In genomic region chr3:128364808-128365360, GRCh38 we compare ENCODE assay signal across 29 cellular contexts.
"Had no signal": no experiment of that assay in that cellular context is flagged by ENCODE, and none has a peak within 500 bp of the region (broad histone marks: within the 10 kb centered on the region; RNA-seq: fewer than 3 reads in every experiment).

No MANE protein-coding gene starts in this region.

- H3K4me2 ChIP-seq: smooth muscle cell had no signal

- H3K4me3 Mint-ChIP-seq: dendritic cell treated with granulocyte-macrophage colony-stimulating factor and Interleukin-4, amounts not matched to agents 40 ng/mL and 50 ng/mL, for 4 days; endodermal cell; naive thymus-derived CD4-positive, alpha-beta T cell; nephron; stimulated activated memory B cell treated with anti-CD40 and anti-IgM and Interleukin-4, amounts not matched to agents 10 μg/mL and 1 μg/mL and 100 μg/mL, for 72 hours; stimulated activated naive CD8-positive, alpha-beta T cell treated with anti-CD3 and anti-CD28 coated beads, Interleukin-15, Interleukin-2, amounts not matched to agents 100 ng/mL and 50 ng/mL, for 24 hours had no signal

- H3K27me3 ChIP-seq: gastroesophageal sphincter, heart left ventricle, ovary, right lobe of liver, suprapubic skin, transverse colon, upper lobe of right lung, uterus had no signal

- H3K9me3 Mint-ChIP-seq: dendritic cell treated with granulocyte-macrophage colony-stimulating factor and Interleukin-4, amounts not matched to agents 40 ng/mL and 50 ng/mL, for 4 days; endodermal cell; nephron; stimulated activated memory B cell treated with anti-CD40 and anti-IgM and Interleukin-4, amounts not matched to agents 10 μg/mL and 1 μg/mL and 100 μg/mL, for 72 hours; stimulated activated naive CD8-positive, alpha-beta T cell treated with anti-CD3 and anti-CD28 coated beads, Interleukin-15, Interleukin-2, amounts not matched to agents 100 ng/mL and 50 ng/mL, for 24 hours had no signal

- DNase-seq: caudate nucleus; cerebellar nuclear complex; effector CD8-positive, alpha-beta T cell; endodermal cell; foreskin fibroblast; hippocampal formation; kidney glomerular epithelial cell; mesendoderm; midbrain; naive thymus-derived CD4-positive, alpha-beta T cell; occipital lobe; ovary; stimulated activated CD4-positive, alpha-beta T cell treated with anti-CD3 and anti-CD28 coated beads, Interleukin-2, amount 100 ng/mL, for 24 hours; stimulated activated CD4-positive, alpha-beta T cell treated with anti-CD3 and anti-CD28 coated beads, Interleukin-4, amount 100 ng/mL, for 24 hours; transverse colon; upper lobe of right lung; uterus had no signal

- ATAC-seq: esophagus mucosa; gastroesophageal sphincter; heart left ventricle; naive thymus-derived CD4-positive, alpha-beta T cell; psoas muscle; right lobe of liver; stimulated activated memory B cell treated with anti-CD40 and anti-IgM and Interleukin-4, amounts not matched to agents 10 μg/mL and 1 μg/mL and 100 μg/mL, for 72 hours; upper lobe of right lung had no signal

- H3K27me3 Mint-ChIP-seq: dendritic cell treated with granulocyte-macrophage colony-stimulating factor and Interleukin-4, amounts not matched to agents 40 ng/mL and 50 ng/mL, for 4 days; naive thymus-derived CD4-positive, alpha-beta T cell; stimulated activated memory B cell treated with anti-CD40 and anti-IgM and Interleukin-4, amounts not matched to agents 10 μg/mL and 1 μg/mL and 100 μg/mL, for 72 hours; stimulated activated naive CD8-positive, alpha-beta T cell treated with anti-CD3 and anti-CD28 coated beads, Interleukin-15, Interleukin-2, amounts not matched to agents 100 ng/mL and 50 ng/mL, for 24 hours had no signal

- H3K27ac Mint-ChIP-seq: dendritic cell treated with granulocyte-macrophage colony-stimulating factor and Interleukin-4, amounts not matched to agents 40 ng/mL and 50 ng/mL, for 4 days; nephron; stimulated activated memory B cell treated with anti-CD40 and anti-IgM and Interleukin-4, amounts not matched to agents 10 μg/mL and 1 μg/mL and 100 μg/mL, for 72 hours; stimulated activated naive CD8-positive, alpha-beta T cell treated with anti-CD3 and anti-CD28 coated beads, Interleukin-15, Interleukin-2, amounts not matched to agents 100 ng/mL and 50 ng/mL, for 24 hours had no signal

- H3K9me3 ChIP-seq: gastroesophageal sphincter, heart left ventricle, ovary, psoas muscle, right lobe of liver, suprapubic skin, transverse colon, upper lobe of right lung, uterus had no signal

- H3K36me3 ChIP-seq: ovary, right lobe of liver, suprapubic skin, transverse colon, upper lobe of right lung, uterus had no signal

- H3K4me3 ChIP-seq: gastroesophageal sphincter, heart left ventricle, ovary, psoas muscle, right lobe of liver, smooth muscle cell, suprapubic skin, transverse colon, upper lobe of right lung, uterus had no signal

- H3K27ac ChIP-seq: epithelial cell of prostate, gastroesophageal sphincter, ovary, right lobe of liver, suprapubic skin, transverse colon, upper lobe of right lung, uterus had no signal

- H3K4me1 ChIP-seq: right lobe of liver, transverse colon, uterus had no signal
